1 cellular context compared by ENCODE assay signal in the genomic region with DNA sequence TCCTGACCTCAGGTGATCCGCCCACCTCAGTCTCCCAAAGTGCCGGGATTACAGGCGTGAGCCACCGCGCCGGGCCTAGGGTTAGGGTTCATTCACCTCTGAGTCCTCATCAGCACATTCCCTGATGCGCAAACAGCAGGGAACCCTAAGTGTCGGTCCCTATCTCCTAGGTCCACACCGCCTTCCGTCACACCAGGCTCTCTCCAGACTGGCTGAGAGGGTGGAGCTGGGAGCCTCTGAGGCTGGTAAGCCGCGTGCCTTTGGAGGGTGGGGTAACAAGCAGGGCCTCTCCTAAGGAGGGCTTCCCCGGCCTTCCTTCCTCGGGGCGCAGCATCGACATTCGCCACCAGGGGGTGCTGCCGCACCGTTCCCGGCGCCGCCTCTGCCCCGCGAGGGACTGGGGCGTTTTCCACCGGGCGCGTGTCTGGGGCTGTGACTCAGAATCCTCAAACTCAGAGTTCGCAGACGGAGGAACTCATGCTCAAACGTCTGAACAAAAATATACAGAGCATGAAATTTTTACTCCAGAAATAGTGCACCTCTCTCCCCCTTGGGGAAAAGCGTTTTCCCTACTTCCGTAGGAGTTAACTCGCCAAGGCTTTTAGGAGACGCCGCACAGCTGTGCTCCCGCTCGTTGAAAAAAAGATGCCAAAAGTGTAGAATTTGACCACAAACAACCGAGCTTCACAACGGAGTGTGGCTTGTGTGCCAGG.
TF ChIP-seq lines count a peak whose summit lies in the region.

No MANE protein-coding gene starts in this region.

TF ChIP-seq in A549, 52 proteins besides CTCF, POLR2A, EP300 and RAD21 (continued from another document):
- 0 out of 2 replicates have a peak, but pooled peaks have one; percentile 12 for TF ChIP-seq GATA3 (IDR thresholded peaks at IDR 0.05; ENCODE audit: borderline replicate concordance)
- TF ChIP-seq FOSL2 (IDR thresholded peaks at IDR 0.05) = 0 out of 2 replicates have a peak, but pooled peaks have one; percentile 24
- TF ChIP-seq FOSL2 (CRISPR knock-in tag; IDR thresholded peaks at IDR 0.05) = peak; percentile 88
- TF ChIP-seq SMC3 (IDR thresholded peaks at IDR 0.05) = peak; percentile 100
- TF ChIP-seq CHD4 (IDR thresholded peaks at IDR 0.05; ENCODE audit: borderline replicate concordance) = 0 out of 2 replicates have a peak, but pooled peaks have one; percentile 37
- TF ChIP-seq, protein P1, sequence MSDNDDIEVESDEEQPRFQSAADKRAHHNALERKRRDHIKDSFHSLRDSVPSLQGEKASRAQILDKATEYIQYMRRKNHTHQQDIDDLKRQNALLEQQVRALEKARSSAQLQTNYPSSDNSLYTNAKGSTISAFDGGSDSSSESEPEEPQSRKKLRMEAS (IDR thresholded peaks at IDR 0.05) = peak; percentile 94
